Comparison of ENCODE assay signal across 9 cellular contexts in genomic region chr2:174148833-174149232, GRCh38.
"Had no signal": no experiment of that assay in that cellular context is flagged by ENCODE, and none has a peak within 500 bp of the region (broad histone marks: within the 10 kb centered on the region; RNA-seq: fewer than 3 reads in every experiment).

No MANE protein-coding gene starts in this region.

- H3K27ac Mint-ChIP-seq: HFFc6 had no signal

- FAIRE-seq: K562 had no signal

- H3K4me1 ChIP-seq: HAP-1 had no signal

- H3K9ac ChIP-seq: GM23248 had no signal

- H3K27ac ChIP-seq: GM23248, HL-60 had no signal

- H3K9me3 Mint-ChIP-seq: HFFc6 had no signal

- H3K9me3 ChIP-seq: HAP-1 had no signal

- H3K4me3 ChIP-seq: GM23248, HAP-1, K562 had no signal

- H3K4me3 Mint-ChIP-seq: HFFc6 had no signal

- DNase-seq: GM23248, GOT3, HFFc6, IMR-90, KG1 had no signal

- H3K36me3 ChIP-seq: HAP-1 had no signal

- H2AFZ ChIP-seq: GM23248 had no signal

- ATAC-seq: HCT116, K562 had no signal
